ENCODE assay signal across 21 cellular contexts in genomic region chr14:72284176-72284575, GRCh38.
A peak's percentile ranks its signal among the peaks of the same experiment; 100 is the strongest.
DNase-seq lines count a peak whose midpoint lies in the region; ATAC-seq, FAIRE-seq and TF ChIP-seq lines count a peak whose summit lies in the region.
"Had no signal": no experiment of that assay in that cellular context is flagged by ENCODE, and none has a peak within 500 bp of the region (broad histone marks: within the 10 kb centered on the region; RNA-seq: fewer than 3 reads in every experiment).

No MANE protein-coding gene starts in this region.

- no peak for TF ChIP-seq CTCF in A549 (IDR thresholded peaks at IDR 0.05)
- no peak for TF ChIP-seq CTCF in HEK293 (tag by site-specific recombination; IDR thresholded peaks at IDR 0.05)
- no peak for TF ChIP-seq CTCF in esophagus muscularis mucosa (IDR thresholded peaks at IDR 0.05)
- TF ChIP-seq CTCF in lower lobe of right lung (IDR thresholded peaks at IDR 0.05), result no peak

- H3K4me2 ChIP-seq in A549, result no peak overlapping the region
- H3K4me2 ChIP-seq: BLaER1 treated with 17β-estradiol and CSF1 and Interleukin-3, amounts not matched to agents 10 nM and 100 nM had no signal

- 26% methylated on average over 4 of the region's 4 CpGs for WGBS in A549 (ENCODE audit: missing lambda C conversion rate)
- 94% methylated on average over 4 of the region's 4 CpGs for WGBS in esophagus muscularis mucosa

- H3K36me3 ChIP-seq in HEK293 (ENCODE audit: control insufficient read depth in 2 of 2, insufficient read depth in 1 of 2, low read length in 2 of 2), result no peaks in the 10 kb centered on the region
- no peaks in the 10 kb centered on the region for H3K36me3 ChIP-seq in esophagus muscularis mucosa
- no peaks in the 10 kb centered on the region for H3K36me3 ChIP-seq in lower lobe of right lung
- H3K36me3 ChIP-seq: BE2C had no signal

- H3K4me3 ChIP-seq in A549 (no peak overlapping the region), HEK293 (ENCODE audit: low read depth, low read length) (no peak overlapping the region), esophagus muscularis mucosa (no peak overlapping the region), lower lobe of right lung (no peak overlapping the region)
- H3K4me3 ChIP-seq: BLaER1 treated with 17β-estradiol and CSF1 and Interleukin-3, amounts not matched to agents 10 nM and 100 nM had no signal

- H3K27ac ChIP-seq in A549 (no peak overlapping the region), HEK293 (ENCODE audit: extremely low read depth, low read depth, low read length) (no peak overlapping the region), esophagus muscularis mucosa (replicated peaks in 1 of 4) (no peak overlapping the region), lower lobe of right lung (no peak overlapping the region)
- H3K27ac ChIP-seq: 22Rv1; BLaER1 treated with 17β-estradiol and CSF1 and Interleukin-3, amounts not matched to agents 10 nM and 100 nM; C4-2B had no signal

- H3K9me3 ChIP-seq in A549, result peaks cover 6% of the 10 kb centered on the region; the same call in 2 of the 3 replicates
- H3K9me3 ChIP-seq in HEK293 (ENCODE audit: control insufficient read depth, insufficient read depth, low read depth, low read length), result no peaks in the 10 kb centered on the region
- peaks cover 0 to 29% (median 12%) of the 10 kb centered on the region in 4 donors for H3K9me3 ChIP-seq in esophagus muscularis mucosa
- H3K9me3 ChIP-seq in lower lobe of right lung, result peaks cover 23% of the 10 kb centered on the region
- H3K9me3 ChIP-seq: BE2C had no signal

- ATAC-seq in A549 (no peak), lower lobe of right lung (no peak), HG02938 (IDR thresholded peaks at IDR 0.05; ENCODE audit: unreplicated experiment) (no peak)
- ATAC-seq: CD8-positive, alpha-beta T cell had no signal

- TF ChIP-seq RAD21 in A549 (conservative IDR thresholded peaks at IDR 0.05 in 1 of 2, IDR thresholded peaks at IDR 0.05 in 1 of 2), result no peak

- POLR2A ChIA-PET in A549 (lab: Yijun Ruan, JAX), result no interaction called here
- POLR2A ChIA-PET in HEK293 (lab: Yijun Ruan, JAX), result no interaction called here

- H3K4me1 ChIP-seq in A549 (no peaks in the 10 kb centered on the region), HEK293 (ENCODE audit: control insufficient read depth, insufficient read depth, low read length) (no peaks in the 10 kb centered on the region), esophagus muscularis mucosa (no peaks in the 10 kb centered on the region), lower lobe of right lung (no peaks in the 10 kb centered on the region)
- H3K4me1 ChIP-seq: BE2C; BLaER1 treated with 17β-estradiol and CSF1 and Interleukin-3, amounts not matched to agents 10 nM and 100 nM; Caco-2 had no signal

- H3K27me3 ChIP-seq in esophagus muscularis mucosa (no peaks in the 10 kb centered on the region), lower lobe of right lung (ENCODE audit: low read depth) (no peaks in the 10 kb centered on the region)
- H3K27me3 ChIP-seq: BE2C; BLaER1 treated with 17β-estradiol and CSF1 and Interleukin-3, amounts not matched to agents 10 nM and 100 nM had no signal

- no peak for DNase-seq in A549 (ENCODE audit: low read depth in 1 of 2, low spot score in 1 of 2)
- DNase-seq in esophagus muscularis mucosa (ENCODE audit: extremely low spot score), result peak; percentile 17
- no peak for DNase-seq in lower lobe of right lung
- DNase-seq in activated effector memory CD4-positive, alpha-beta T cell treated with Interleukin-2 at 50 U/mL for 16 hours, result no peak
- DNase-seq: ACHN; BE2C; Caco-2; Calu3; CD4-positive, alpha-beta T cell; CD8-positive, alpha-beta T cell; DMS79 treated with DMSO at 0.1 percent for 48 hours; GF-D8 had no signal

- no peak for FAIRE-seq in A549 (lab: Jason Lieb, UNC)
- FAIRE-seq: D721Med, G401.6, GM12892, GM18507 had no signal

- no peak for TF ChIP-seq POLR2A in A549 (IDR thresholded peaks at IDR 0.05; ENCODE audit: low read length)
- TF ChIP-seq POLR2A in esophagus muscularis mucosa (IDR thresholded peaks at IDR 0.05; ENCODE audit: low read depth), result no peak

- intact Hi-C loops in esophagus muscularis mucosa (cut with DNase I) (no loop called here), lower lobe of right lung (cut with DNase I) (no loop called here)

- TF ChIP-seq EP300 in A549 (IDR thresholded peaks at IDR 0.05), result no peak
- TF ChIP-seq EP300 in esophagus muscularis mucosa (IDR thresholded peaks at IDR 0.05), result no peak

- CTCF ChIA-PET in A549 (lab: Yijun Ruan, JAX) (interaction anchor here (0.6 kb wide), 1 partner anchor 525 kb away, joined by 3 read pairs; no protein-coding TSS in a partner anchor), HEK293 (lab: Yijun Ruan, JAX) (no interaction called here)

TF ChIP-seq in A549, 52 proteins besides CTCF, POLR2A, EP300 and RAD21:
- TF ChIP-seq ZFP36 (IDR thresholded peaks at IDR 0.05; ENCODE audit: borderline replicate concordance, partially characterized antibody) (peak; percentile 62), HEYL (CRISPR knock-in tag; IDR thresholded peaks at IDR 0.05) (no peak)

TF ChIP-seq in HEK293, 187 proteins besides CTCF, POLR2A, EP300 and RAD21 (continues in another document):
- TF ChIP-seq ZNF560 (tag by site-specific recombination; IDR thresholded peaks at IDR 0.05; ENCODE audit: borderline replicate concordance) (no peak), ZNF791 (tag by site-specific recombination; IDR thresholded peaks at IDR 0.05) (no peak), BCL6B (tag by site-specific recombination; IDR thresholded peaks at IDR 0.05) (no peak), ZNF18 (tag by site-specific recombination; IDR thresholded peaks at IDR 0.05) (no peak), ZNF585B (tag by site-specific recombination; IDR thresholded peaks at IDR 0.05) (peak; percentile 90), ZNF174 (tag by site-specific recombination; IDR thresholded peaks at IDR 0.05) (no peak), ZSCAN16 (tag by site-specific recombination; IDR thresholded peaks at IDR 0.05) (no peak), ZFP69B (tag by site-specific recombination; IDR thresholded peaks at IDR 0.05) (no peak), ZNF148 (tag by site-specific recombination; IDR thresholded peaks at IDR 0.05; ENCODE audit: borderline replicate concordance) (no peak), WT1 (tag by site-specific recombination; IDR thresholded peaks at IDR 0.05) (no peak), SETDB1 (IDR thresholded peaks at IDR 0.05; ENCODE audit: insufficient read length, low read length) (peak; percentile 73), ZNF658 (tag by site-specific recombination; IDR thresholded peaks at IDR 0.05) (no peak), SCRT1 (tag by site-specific recombination; IDR thresholded peaks at IDR 0.05; ENCODE audit: borderline replicate concordance) (no peak), KLF17 (tag by site-specific recombination; IDR thresholded peaks at IDR 0.05) (no peak), ZNF10 (tag by site-specific recombination; IDR thresholded peaks at IDR 0.05) (no peak), TRIM28 (IDR thresholded peaks at IDR 0.05; ENCODE audit: borderline replicate concordance, low read length) (0 out of 2 replicates have a peak, but pooled peaks have one; percentile 16), ZNF248 (tag by site-specific recombination; IDR thresholded peaks at IDR 0.05) (no peak)
